ENCODE assay signal across 17 cellular contexts in the genomic region with DNA sequence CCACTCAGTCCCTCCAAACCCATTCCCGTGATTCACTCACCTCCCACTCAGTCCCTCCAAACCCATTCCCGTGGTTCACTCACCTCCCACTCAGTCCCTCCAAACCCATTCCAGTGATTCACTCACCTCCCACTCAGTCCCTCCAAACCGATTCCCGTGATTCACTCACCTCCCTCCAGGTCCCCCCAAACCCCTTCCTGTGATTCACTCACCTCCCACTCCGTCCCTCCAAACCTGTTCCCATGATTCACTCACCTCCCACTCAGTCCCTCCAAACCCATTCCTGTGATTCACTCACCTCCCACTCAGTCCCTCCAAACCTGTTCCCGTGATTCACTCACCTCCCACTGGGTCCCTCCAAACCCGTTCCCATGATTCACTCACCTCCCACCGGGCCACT.
"Had no signal": no experiment of that assay in that cellular context is flagged by ENCODE, and none has a peak within 500 bp of the region (broad histone marks: within the 10 kb centered on the region; RNA-seq: fewer than 3 reads in every experiment).

No MANE protein-coding gene starts in this region.

- H3K27me3 ChIP-seq: hepatocyte, neutrophil had no signal

- H3K79me2 ChIP-seq: hepatocyte had no signal

- H3K36me3 Mint-ChIP-seq: naive thymus-derived CD8-positive, alpha-beta T cell had no signal

- H3K4me1 ChIP-seq: esophagus squamous epithelium, gastroesophageal sphincter, psoas muscle, stomach had no signal

- H3K4me3 ChIP-seq: esophagus squamous epithelium, gastroesophageal sphincter, hepatocyte, mucosa of descending colon, psoas muscle, stomach had no signal

- H3K4me2 ChIP-seq: hepatocyte had no signal

- H3K4me3 Mint-ChIP-seq: naive thymus-derived CD8-positive, alpha-beta T cell had no signal

- H3K9me3 Mint-ChIP-seq: naive thymus-derived CD8-positive, alpha-beta T cell had no signal

- H3K27ac ChIP-seq: epithelial cell of prostate, esophagus squamous epithelium, gastroesophageal sphincter, hepatocyte, neutrophil, psoas muscle, stomach had no signal

- DNase-seq: effector memory CD4-positive, alpha-beta T cell; esophagus squamous epithelium; foreskin fibroblast; kidney glomerular epithelial cell; stimulated activated CD4-positive, alpha-beta T cell treated with anti-CD3 and anti-CD28 coated beads, Interleukin-2, amount 100 ng/mL, for 24 hours; stimulated activated naive CD4-positive, alpha-beta T cell; stomach; substantia nigra; trophoblast cell had no signal

- H3K4me1 Mint-ChIP-seq: naive thymus-derived CD8-positive, alpha-beta T cell had no signal

- H2AFZ ChIP-seq: hepatocyte had no signal

- ATAC-seq: gastroesophageal sphincter; mucosa of descending colon; naive thymus-derived CD8-positive, alpha-beta T cell; psoas muscle; sciatic nerve had no signal

- H3K36me3 ChIP-seq: esophagus squamous epithelium, gastroesophageal sphincter, neutrophil, stomach had no signal

- H3K9me3 ChIP-seq: esophagus squamous epithelium, gastroesophageal sphincter, mucosa of descending colon, neutrophil, psoas muscle, stomach had no signal
